Comparison of ENCODE assay signal across 7 cellular contexts in genomic region chr4:37715889-37716402, GRCh38. TPM values are rescaled to one million over a fixed set of nuclear protein-coding genes. Genes with fewer than 3 reads are reported as not detected.
DNase-seq lines count a peak whose midpoint lies in the region; ATAC-seq, FAIRE-seq and TF ChIP-seq lines count a peak whose summit lies in the region.

No MANE protein-coding gene starts in this region.

- no peak overlapping the region for H3K4me3 ChIP-seq in lower leg skin (ENCODE audit: low read depth, poor library complexity, severe bottlenecking)

- no peak for FAIRE-seq in urothelium cell line (lab: Jason Lieb, UNC)

- intact Hi-C loops in lower leg skin (cut with DNase I; ENCODE audit: low total_unique reads), result no loop called here

- no peak for TF ChIP-seq CTCF in lower leg skin (IDR thresholded peaks at IDR 0.05)

- peak overlapping the region; percentile 66 for H3K27ac Mint-ChIP-seq in activated T-helper 17 cell treated with anti-CD3 and anti-CD28 coated beads, Interleukin-2, amount 50 U/mL, for 72 hours

- peaks cover 8% of the 10 kb centered on the region for H3K27me3 Mint-ChIP-seq in activated T-helper 17 cell treated with anti-CD3 and anti-CD28 coated beads, Interleukin-2, amount 50 U/mL, for 72 hours

- H3K4me3 Mint-ChIP-seq in activated T-helper 17 cell treated with anti-CD3 and anti-CD28 coated beads, Interleukin-2, amount 50 U/mL, for 72 hours, result peak overlapping the region; percentile 4

- DNase-seq in urothelium cell line (ENCODE audit: low spot score) (peak; percentile 30), AG08396 (ENCODE audit: low spot score) (no peak), lower leg skin (ENCODE audit: low spot score in 2 of 2) (no peak)

- H3K9me3 Mint-ChIP-seq in activated T-helper 17 cell treated with anti-CD3 and anti-CD28 coated beads, Interleukin-2, amount 50 U/mL, for 72 hours, result no peaks in the 10 kb centered on the region

- no peaks in the 10 kb centered on the region for H3K36me3 Mint-ChIP-seq in activated T-helper 17 cell treated with anti-CD3 and anti-CD28 coated beads, Interleukin-2, amount 50 U/mL, for 72 hours (ENCODE audit: low read depth)

- no peak for TF ChIP-seq POLR2A in lower leg skin (IDR thresholded peaks at IDR 0.05)

- WGBS in lower leg skin, 2 donors, result 59 to 62% methylated on average over 4 of the region's 4 CpGs

- H3K4me1 Mint-ChIP-seq in activated T-helper 17 cell treated with anti-CD3 and anti-CD28 coated beads, Interleukin-2, amount 50 U/mL, for 72 hours, result no peaks in the 10 kb centered on the region

- ATAC-seq in GM18499 (IDR thresholded peaks at IDR 0.05; ENCODE audit: insufficient read depth, unreplicated experiment) (peak; percentile 75), GM19455 (IDR thresholded peaks at IDR 0.05; ENCODE audit: unreplicated experiment) (peak; percentile 71), HG03442 (IDR thresholded peaks at IDR 0.05; ENCODE audit: unreplicated experiment) (peak; percentile 85)
- peak; percentile 88 for ATAC-seq in activated T-helper 17 cell treated with anti-CD3 and anti-CD28 coated beads, Interleukin-2, amount 50 U/mL, for 72 hours (replicated peaks)

RNA-seq across cellular contexts. Expression of gene RELL1, which starts 29.8 kb away (rescaled TPM):
- 10 to 100 TPM; 15.5 to 20.8 TPM for total RNA-seq in activated T-helper 17 cell treated with anti-CD3 and anti-CD28 coated beads, Interleukin-2, amount 50 U/mL, for 72 hours
- 10 to 100 TPM; 66.5 to 78.6 (median 73.7) TPM for total RNA-seq in lower leg skin
